ENCODE assay signal across 4 cellular contexts in genomic region chr15:28712270-28712669, GRCh38. TPM values are rescaled to one million over a fixed set of nuclear protein-coding genes. Genes with fewer than 3 reads are reported as not detected.
"Had no signal": no experiment of that assay in that cellular context is flagged by ENCODE, and none has a peak within 500 bp of the region (broad histone marks: within the 10 kb centered on the region; RNA-seq: fewer than 3 reads in every experiment).

TSS of gene GOLGA8M (minus strand) at chr15:28712421. CDS start at chr15:28712323, 98 bp downstream.

RNA-seq across cellular contexts. Expression of gene GOLGA8M, which starts in this region (rescaled TPM):
- total RNA-seq: hepatocyte, kidney epithelial cell, mammary epithelial cell had no signal
- polyA plus RNA-seq: hepatocyte, keratinocyte had no signal
